In the genomic region with DNA sequence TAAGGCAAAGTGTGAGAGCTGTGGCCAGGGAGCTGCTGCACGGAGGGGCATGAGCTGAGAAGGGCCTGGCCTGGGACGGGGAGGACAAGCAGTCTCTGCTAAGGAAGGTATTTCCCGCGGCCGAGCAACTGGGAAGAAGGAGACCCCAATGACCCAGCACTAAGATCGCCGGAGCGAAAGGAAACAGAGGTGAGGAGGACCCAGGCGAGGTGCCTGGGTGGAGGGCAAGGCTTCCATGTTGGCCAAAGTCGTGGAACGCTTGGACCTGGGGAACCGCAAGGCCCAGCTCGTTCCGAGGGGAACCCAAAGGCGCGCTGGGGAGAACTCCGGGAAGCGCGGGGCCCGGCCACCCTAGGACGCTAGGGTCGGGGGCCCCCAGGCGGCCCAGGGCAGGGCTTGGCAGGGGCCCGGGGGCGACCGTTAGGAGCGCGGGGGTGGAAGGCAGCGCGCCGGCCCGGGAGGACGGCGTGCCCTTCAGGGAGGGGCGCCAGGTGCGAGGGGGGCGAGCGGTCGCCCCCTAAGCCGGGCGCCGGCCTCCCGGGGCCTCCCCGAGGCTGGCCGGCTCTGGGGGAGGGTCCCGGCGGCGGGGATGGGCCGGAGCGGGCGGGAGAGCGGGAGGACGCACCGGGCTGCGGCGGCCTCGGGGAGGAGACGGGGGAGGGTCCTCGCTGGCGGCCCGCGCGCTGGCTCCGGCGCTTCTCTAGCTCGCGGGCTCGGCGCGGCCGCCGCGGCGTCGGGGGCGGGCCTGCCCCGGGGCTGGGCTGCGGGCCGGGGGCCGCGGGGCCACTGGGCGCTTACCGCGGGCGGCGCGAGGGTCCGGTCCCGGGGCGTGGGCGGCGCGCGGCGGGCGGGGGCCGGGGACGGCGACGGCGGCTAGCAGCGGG, we compare ENCODE assay signal across 9 cellular contexts. TPM values are rescaled to one million over a fixed set of nuclear protein-coding genes. Genes with fewer than 3 reads are reported as not detected.
DNase-seq lines count a peak whose midpoint lies in the region; ATAC-seq and TF ChIP-seq lines count a peak whose summit lies in the region.
"Had no signal": no experiment of that assay in that cellular context is flagged by ENCODE, and none has a peak within 500 bp of the region (broad histone marks: within the 10 kb centered on the region; RNA-seq: fewer than 3 reads in every experiment).

No MANE protein-coding gene starts in this region.

- peaks cover 9% of the 10 kb centered on the region for H3K27me3 Mint-ChIP-seq in osteocyte (ENCODE audit: unreplicated experiment)

- H3K27ac Mint-ChIP-seq in osteocyte (ENCODE audit: unreplicated experiment): peak overlapping the region; percentile 88

- H4K20me1 ChIP-seq in GM23248 (ENCODE audit: insufficient read depth) (peaks cover 6% of the 10 kb centered on the region; the same call in 1 of the 2 replicates), fibroblast of lung (ENCODE audit: control insufficient read depth, extremely low read depth, insufficient read depth, low read length) (no peaks in the 10 kb centered on the region)

- H3K4me3 Mint-ChIP-seq in osteocyte (ENCODE audit: unreplicated experiment): peak overlapping the region; percentile 93

- H3K4me2 ChIP-seq in GM23248 (ENCODE audit: unreplicated experiment) (peak overlapping the region; percentile 96), fibroblast of lung (ENCODE audit: extremely low read depth, insufficient read depth, low read length) (peak overlapping the region; percentile 96)

- H3K4me3 ChIP-seq in GM06990 (replicated peaks; ENCODE audit: low read depth, low read length) (peak overlapping the region; percentile 73), GM23248 (peak overlapping the region; percentile 89), fibroblast of lung (replicated peaks in 1 of 4; ENCODE audit: control extremely low read depth in 1 of 4, insufficient read depth in 1 of 4, low read depth in 3 of 4, low read length in 4 of 4) (peak overlapping the region; percentile 74 to 87 (median 85))

- peak overlapping the region; percentile 51 for H2AFZ ChIP-seq in GM23248
- H2AFZ ChIP-seq in fibroblast of lung (ENCODE audit: low read length): no peak overlapping the region

- in situ Hi-C loops in GM23248 (cut with MboI): loop anchor here (10.0 kb wide), 1 partner anchor 219 kb away; the partner anchor contains the start of gene TSC22D4

- H3K79me2 ChIP-seq in GM23248 (ENCODE audit: insufficient read depth) (peaks cover 51% of the 10 kb centered on the region), fibroblast of lung (ENCODE audit: control insufficient read depth, insufficient read depth, low read length) (peaks cover 47% of the 10 kb centered on the region)

- H3K4me1 ChIP-seq in GM23248 (ENCODE audit: insufficient read depth) (peaks cover 10% of the 10 kb centered on the region), fibroblast of lung (ENCODE audit: control insufficient read depth, extremely low read depth, insufficient read depth, low read length) (peaks cover 6% of the 10 kb centered on the region)

- TF ChIP-seq CTCF in GM06990 (IDR thresholded peaks at IDR 0.05; ENCODE audit: insufficient read depth, low read length, poor library complexity, severe bottlenecking) (no peak), fibroblast of lung (conservative IDR thresholded peaks at IDR 0.05 in 1 of 2, IDR thresholded peaks at IDR 0.05 in 1 of 2; ENCODE audit: low read depth in 1 of 2, low read length in 2 of 2) (no peak), osteocyte (IDR thresholded peaks at IDR 0.05) (no peak)

- no peaks in the 10 kb centered on the region for H3K9me2 ChIP-seq in GM23248 (ENCODE audit: insufficient read depth)

- H3K27ac ChIP-seq in GM23248 (peak overlapping the region; percentile 27; the same call in 1 of the 2 replicates), fibroblast of lung (ENCODE audit: insufficient read depth, low read length) (peak overlapping the region; percentile 45)

- H3K36me3 Mint-ChIP-seq in osteocyte (ENCODE audit: unreplicated experiment): peaks cover 6% of the 10 kb centered on the region

- H3K9me3 Mint-ChIP-seq in osteocyte (ENCODE audit: unreplicated experiment): no peaks in the 10 kb centered on the region

- H3F3A ChIP-seq in GM23248 (ENCODE audit: insufficient read depth): peaks cover 19% of the 10 kb centered on the region

- DNase-seq in GM06990 (ENCODE audit: extremely low read depth, insufficient read length): no peak
- DNase-seq in GM23248: peak; percentile 52
- DNase-seq in fibroblast of lung (ENCODE audit: low read depth in 2 of 2): no peak
- DNase-seq in osteocyte (ENCODE audit: extremely low spot score, unreplicated experiment): peak; percentile 84
- DNase-seq in effector CD4-positive, alpha-beta T cell: no peak
- no peak for DNase-seq in GOT3 (lab: John Stamatoyannopoulos, UW)

- no peaks in the 10 kb centered on the region for H3K9me3 ChIP-seq in GM23248 (ENCODE audit: low read depth)
- H3K9me3 ChIP-seq in fibroblast of lung (ENCODE audit: control insufficient read depth, insufficient read depth, low read depth, low read length): no peaks in the 10 kb centered on the region

- H3K27me3 ChIP-seq in GM06990 (replicated peaks; ENCODE audit: control insufficient read depth, insufficient read depth, low read length): no peaks in the 10 kb centered on the region
- no peaks in the 10 kb centered on the region for H3K27me3 ChIP-seq in GM23248 (replicated peaks; ENCODE audit: insufficient read depth)
- H3K27me3 ChIP-seq in fibroblast of lung (ENCODE audit: control insufficient read depth, insufficient read depth, low read length): no peaks in the 10 kb centered on the region

- H3K36me3 ChIP-seq in GM06990 (ENCODE audit: control insufficient read depth, insufficient read depth, low read length) (peaks cover 3% of the 10 kb centered on the region), GM23248 (ENCODE audit: low read depth) (no peaks in the 10 kb centered on the region), fibroblast of lung (ENCODE audit: control insufficient read depth, insufficient read depth, low read length) (peaks cover 3% of the 10 kb centered on the region)

- H3K4me1 Mint-ChIP-seq in osteocyte (ENCODE audit: unreplicated experiment): peaks cover 30% of the 10 kb centered on the region

- ATAC-seq in SK-N-SH treated with all-trans-retinoic acid at 6 μM for 48 hours: peak; percentile 8
- no peak for ATAC-seq in HG03039 (IDR thresholded peaks at IDR 0.05; ENCODE audit: unreplicated experiment)

- H3K9ac ChIP-seq in GM23248 (peak overlapping the region; percentile 91), fibroblast of lung (ENCODE audit: insufficient read depth, low read length) (peak overlapping the region; percentile 76)

- WGBS in GM23248 (ENCODE audit: low coverage in 1 of 2, low lambda C conversion rate in 2 of 2, missing lambda C conversion rate in 2 of 2), 2 experiments: 1 to 3% methylated on average over 40 to 45 of the region's 102 CpGs

TF ChIP-seq in SK-N-SH treated with all-trans-retinoic acid at 6 μM for 48 hours, 23 proteins besides CTCF, POLR2A, EP300 and RAD21 (continues in another document):
- no peak for TF ChIP-seq ESRRG (CRISPR knock-in tag; IDR thresholded peaks at IDR 0.05)
- TF ChIP-seq RARB (CRISPR knock-in tag; IDR thresholded peaks at IDR 0.05): no peak
- no peak for TF ChIP-seq ISL1 (CRISPR knock-in tag; IDR thresholded peaks at IDR 0.05)
- no peak for TF ChIP-seq ZFP3 (CRISPR knock-in tag; IDR thresholded peaks at IDR 0.05)
- no peak for TF ChIP-seq ZC3H10 (CRISPR knock-in tag; IDR thresholded peaks at IDR 0.05)
- TF ChIP-seq CSDC2 (CRISPR knock-in tag; IDR thresholded peaks at IDR 0.05): no peak

RNA-seq across cellular contexts. Expression of gene GIGYF1, which starts 0.5 kb away (rescaled TPM):
- 15.6 and 19.5 TPM in 2 replicates for total RNA-seq in GM23248 (2014; rRNA removed; shearing (Covaris generic))
- polyA plus RNA-seq in GM23248 (2016; fragmentation: Nextera tagmentation; extraction: Ambion mirVana) (6.4 and 7.4 TPM in 2 replicates), fibroblast of lung (3.8 and 4.0 TPM in 2 replicates)
- total RNA-seq in fibroblast of lung (14.4 and 15.9 TPM in 2 replicates), osteocyte (56.3 and 64.6 TPM in 2 replicates)
- polyA plus RNA-seq in fibroblast of lung (2012): 9.1 and 9.9 TPM in 2 replicates
- 11.7 and 14.2 TPM in 2 replicates for polyA minus RNA-seq in fibroblast of lung (ENCODE audit: low replicate concordance)

RNA-seq across cellular contexts. Expression of gene POP7, which starts 12.4 kb away (rescaled TPM):
- 31.3 and 35.2 TPM in 2 replicates for total RNA-seq in GM23248 (2014; rRNA removed; shearing (Covaris generic))
- polyA plus RNA-seq in GM23248 (2016; fragmentation: Nextera tagmentation; extraction: Ambion mirVana) (63.4 and 67.9 TPM in 2 replicates), fibroblast of lung (19.4 and 22.9 TPM in 2 replicates)
- total RNA-seq in fibroblast of lung (31.1 and 31.9 TPM in 2 replicates), osteocyte (19.3 and 26.3 TPM in 2 replicates)
- 39.7 and 55.9 TPM in 2 replicates for polyA plus RNA-seq in fibroblast of lung (2012)
- polyA minus RNA-seq in fibroblast of lung (ENCODE audit: low replicate concordance): 14.0 and 18.3 TPM in 2 replicates

RNA-seq across cellular contexts. Expression of gene GNB2, which starts 20.0 kb away (rescaled TPM):
- 65.6 and 89.8 TPM in 2 replicates for total RNA-seq in GM23248 (2014; rRNA removed; shearing (Covaris generic))
- polyA plus RNA-seq in GM23248 (2016; fragmentation: Nextera tagmentation; extraction: Ambion mirVana) (130 and 132 TPM in 2 replicates), fibroblast of lung (145 and 170 TPM in 2 replicates)
- total RNA-seq in fibroblast of lung (64.5 and 85.2 TPM in 2 replicates), osteocyte (229 and 251 TPM in 2 replicates)
- 257 and 351 TPM in 2 replicates for polyA plus RNA-seq in fibroblast of lung (2012)
- 655 and 673 TPM in 2 replicates for polyA minus RNA-seq in fibroblast of lung (ENCODE audit: low replicate concordance)

RNA-seq across cellular contexts. Expression of gene EPO, which starts 26.7 kb away (rescaled TPM):
- total RNA-seq in GM23248 (2014; rRNA removed; shearing (Covaris generic)): not detected in 2 replicates
- polyA plus RNA-seq in GM23248 (2016; fragmentation: Nextera tagmentation; extraction: Ambion mirVana): not detected in 2 replicates
- total RNA-seq in fibroblast of lung: not detected in 2 replicates
- not detected in 2 replicates for polyA plus RNA-seq in fibroblast of lung
- polyA plus RNA-seq in fibroblast of lung (2012): not detected in 2 replicates
- polyA minus RNA-seq in fibroblast of lung (ENCODE audit: low replicate concordance): not detected in 2 replicates
- total RNA-seq in osteocyte: not detected in 2 replicates
- total RNA-seq: subcutaneous adipose tissue had no signal

RNA-seq across cellular contexts. Expression of gene ACTL6B, which starts 37.3 kb away (rescaled TPM):
- total RNA-seq in GM23248 (2014; rRNA removed; shearing (Covaris generic)): not detected in 2 replicates
- not detected in 2 replicates for polyA plus RNA-seq in GM23248 (2016; fragmentation: Nextera tagmentation; extraction: Ambion mirVana)
- not detected in 2 replicates for total RNA-seq in fibroblast of lung
- polyA plus RNA-seq in fibroblast of lung: not detected in 2 replicates
- polyA plus RNA-seq in fibroblast of lung (2012): not detected in 2 replicates
- polyA minus RNA-seq in fibroblast of lung (ENCODE audit: low replicate concordance): not detected in 2 replicates
- total RNA-seq in osteocyte: not detected in 2 replicates
- total RNA-seq: subcutaneous adipose tissue had no signal

Comparison
In these comparisons a context has a peak if more than half of its experiments do, and no peak if none do; other contexts are left out.
1. DNase-seq: peak in GM23248 (single experiment) and osteocyte (single experiment); none in GM06990 (single experiment), fibroblast of lung (0 of 2), effector CD4-positive, alpha-beta T cell (single experiment) and GOT3 (single experiment).
2. Peak in every context shown above with its lines, with median percentiles within 50 percentile points of each other: H3K4me3 ChIP-seq.